In genomic region chr7:28077616-28078015, GRCh38 we compare ENCODE assay signal across 10 cellular contexts.
A peak's percentile ranks its signal among the peaks of the same experiment; 100 is the strongest.
DNase-seq lines count a peak whose midpoint lies in the region; ATAC-seq, FAIRE-seq and TF ChIP-seq lines count a peak whose summit lies in the region.
"Had no signal": no experiment of that assay in that cellular context is flagged by ENCODE, and none has a peak within 500 bp of the region (broad histone marks: within the 10 kb centered on the region; RNA-seq: fewer than 3 reads in every experiment).

No MANE protein-coding gene starts in this region.

- H3K9me3 Mint-ChIP-seq in nephron: no peaks in the 10 kb centered on the region
- no peaks in the 10 kb centered on the region for H3K9me3 Mint-ChIP-seq in activated CD4-positive, alpha-beta memory T cell treated with anti-CD3 and anti-CD28 coated beads, Interleukin-2, amount 10 ng/mL, durations not matched to agents 7 days and 5 days
- no peaks in the 10 kb centered on the region for H3K9me3 Mint-ChIP-seq in natural killer cell treated with Interleukin-12 subunit alpha and Interleukin-12 subunit beta and Interleukin-15 and Interleukin-18, amount 100 ng/mL, for 72 hours

- TF ChIP-seq CTCF in Loucy (conservative IDR thresholded peaks at IDR 0.05; ENCODE audit: low read length) (no peak), SK-N-SH (IDR thresholded peaks at IDR 0.05) (peak; percentile 10; the same call in 1 of the 2 replicates), nephron (IDR thresholded peaks at IDR 0.05; ENCODE audit: unreplicated experiment in 3 of 3) (no peak), kidney (IDR thresholded peaks at IDR 0.05; ENCODE audit: borderline replicate concordance, extremely low read depth, insufficient read depth) (no peak)

- H3K27me3 ChIP-seq in Loucy (ENCODE audit: insufficient read depth, low read length, poor library complexity, severe bottlenecking) (no peaks in the 10 kb centered on the region), SK-N-SH (ENCODE audit: insufficient read depth) (no peaks in the 10 kb centered on the region)

- no peak overlapping the region for H3K9ac ChIP-seq in Loucy (ENCODE audit: low read depth, low read length, poor library complexity, severe bottlenecking)
- no peak overlapping the region for H3K9ac ChIP-seq in SK-N-SH
- no peak overlapping the region for H3K9ac ChIP-seq in kidney (ENCODE audit: low read length in 2 of 2)

- H3K79me2 ChIP-seq in Loucy (ENCODE audit: insufficient read depth, low read length) (peaks cover 24% of the 10 kb centered on the region), SK-N-SH (ENCODE audit: insufficient read depth) (no peaks in the 10 kb centered on the region)

- peak overlapping the region in 2 of 3 experiments; percentile 7 for H3K27ac Mint-ChIP-seq in nephron
- H3K27ac Mint-ChIP-seq in activated CD4-positive, alpha-beta memory T cell treated with anti-CD3 and anti-CD28 coated beads, Interleukin-2, amount 10 ng/mL, durations not matched to agents 7 days and 5 days: no peak overlapping the region
- no peak overlapping the region for H3K27ac Mint-ChIP-seq in natural killer cell treated with Interleukin-12 subunit alpha and Interleukin-12 subunit beta and Interleukin-15 and Interleukin-18, amount 100 ng/mL, for 72 hours

- peaks cover 45% of the 10 kb centered on the region for H3K4me1 Mint-ChIP-seq in nephron
- H3K4me1 Mint-ChIP-seq in activated CD4-positive, alpha-beta memory T cell treated with anti-CD3 and anti-CD28 coated beads, Interleukin-2, amount 10 ng/mL, durations not matched to agents 7 days and 5 days: no peaks in the 10 kb centered on the region
- peaks cover 48 to 60% of the 10 kb centered on the region in 2 donors for H3K4me1 Mint-ChIP-seq in natural killer cell treated with Interleukin-12 subunit alpha and Interleukin-12 subunit beta and Interleukin-15 and Interleukin-18, amount 100 ng/mL, for 72 hours (ENCODE audit: low read depth in 2 of 2)

- intact Hi-C loops in kidney (cut with DNase I): no loop called here

- DNase-seq in SK-N-SH (no peak), kidney (no peak)
- no peak for DNase-seq in activated CD4-positive, alpha-beta memory T cell treated with anti-CD3 and anti-CD28 coated beads, Interleukin-2, amount 10 ng/mL, durations not matched to agents 7 days and 5 days
- no peak for DNase-seq in stimulated activated naive CD4-positive, alpha-beta T cell (lab: John Stamatoyannopoulos, UW)
- no peak for DNase-seq in natural killer cell treated with Interleukin-12 subunit alpha and Interleukin-12 subunit beta and Interleukin-15 and Interleukin-18, amount 100 ng/mL, for 72 hours (ENCODE audit: low spot score)
- DNase-seq: NCI-H446 treated with DMSO at 0.1 percent for 48 hours, Right ventricle myocardium superior had no signal

- no peaks in the 10 kb centered on the region for H4K20me1 ChIP-seq in Loucy (ENCODE audit: insufficient read depth, low read length, poor library complexity, severe bottlenecking)
- no peaks in the 10 kb centered on the region for H4K20me1 ChIP-seq in SK-N-SH (ENCODE audit: insufficient read depth)

- peak overlapping the region; percentile 69 to 96; a peak in 3 of 4 replicates for H3K27ac ChIP-seq in SK-N-SH (ENCODE audit: low read depth in 2 of 2, low read length in 1 of 2)
- H3K27ac ChIP-seq in kidney (ENCODE audit: low read depth in 2 of 2, low read length in 2 of 2): no peak overlapping the region
- H3K27ac ChIP-seq: SK-N-MC had no signal

- H3K9me2 ChIP-seq in Loucy (replicated peaks; ENCODE audit: low read depth, low read length): no peaks in the 10 kb centered on the region
- H3K9me2 ChIP-seq in SK-N-SH: no peaks in the 10 kb centered on the region

- H3K9me3 ChIP-seq in Loucy (ENCODE audit: insufficient read depth, low read depth, low read length): no peaks in the 10 kb centered on the region
- no peaks in the 10 kb centered on the region for H3K9me3 ChIP-seq in SK-N-SH
- no peaks in the 10 kb centered on the region for H3K9me3 ChIP-seq in kidney (ENCODE audit: control insufficient read depth in 1 of 2, low read length in 2 of 2)

- POLR2A ChIA-PET in SK-N-SH (lab: Yijun Ruan, JAX): no interaction called here
- POLR2A ChIA-PET in activated CD4-positive, alpha-beta memory T cell treated with anti-CD3 and anti-CD28 coated beads, Interleukin-2, amount 10 ng/mL, durations not matched to agents 7 days and 5 days (lab: Charles Lee): interaction anchor here (1.0 kb wide), 2 partner anchors 16 to 157 kb away, joined by 3 read pairs; no protein-coding TSS in a partner anchor

- H3K27me3 Mint-ChIP-seq in nephron (ENCODE audit: low read depth): no peaks in the 10 kb centered on the region
- no peaks in the 10 kb centered on the region for H3K27me3 Mint-ChIP-seq in activated CD4-positive, alpha-beta memory T cell treated with anti-CD3 and anti-CD28 coated beads, Interleukin-2, amount 10 ng/mL, durations not matched to agents 7 days and 5 days
- H3K27me3 Mint-ChIP-seq in natural killer cell treated with Interleukin-12 subunit alpha and Interleukin-12 subunit beta and Interleukin-15 and Interleukin-18, amount 100 ng/mL, for 72 hours: no peaks in the 10 kb centered on the region

- H3F3A ChIP-seq in Loucy (ENCODE audit: low read depth) (no peaks in the 10 kb centered on the region; the same call in 1 of the 2 replicates), SK-N-SH (replicated peaks; ENCODE audit: insufficient read depth) (peaks cover 22% of the 10 kb centered on the region)

- FAIRE-seq in kidney (lab: Jason Lieb, UNC): no peak

- no peak overlapping the region for H3K4me3 Mint-ChIP-seq in nephron
- no peak overlapping the region for H3K4me3 Mint-ChIP-seq in activated CD4-positive, alpha-beta memory T cell treated with anti-CD3 and anti-CD28 coated beads, Interleukin-2, amount 10 ng/mL, durations not matched to agents 7 days and 5 days
- no peak overlapping the region for H3K4me3 Mint-ChIP-seq in natural killer cell treated with Interleukin-12 subunit alpha and Interleukin-12 subunit beta and Interleukin-15 and Interleukin-18, amount 100 ng/mL, for 72 hours

- H3K4me2 ChIP-seq in Loucy (ENCODE audit: low read depth, low read length, poor library complexity, severe bottlenecking) (peak overlapping the region; percentile 5), SK-N-SH (peak overlapping the region; percentile 68)

- H2AFZ ChIP-seq in Loucy (ENCODE audit: low read length): no peak overlapping the region
- H2AFZ ChIP-seq in SK-N-SH (ENCODE audit: low read depth): no peak overlapping the region

- ATAC-seq in natural killer cell treated with Interleukin-12 subunit alpha and Interleukin-12 subunit beta and Interleukin-15 and Interleukin-18, amount 100 ng/mL, for 72 hours: no peak

- CTCF ChIA-PET in SK-N-SH (lab: Yijun Ruan, JAX): interaction anchor here (0.6 to 31.3 kb wide), 49 partner anchors 10 to 927 kb away, joined by 3 to 828 read pairs (median 4); partner anchors contain the start of gene HOXA13
- CTCF ChIA-PET in activated CD4-positive, alpha-beta memory T cell treated with anti-CD3 and anti-CD28 coated beads, Interleukin-2, amount 10 ng/mL, durations not matched to agents 7 days and 5 days (lab: Charles Lee): interaction anchor here (0.9 to 4.1 kb wide), 7 partner anchors 8 to 881 kb away, joined by 5 to 34 read pairs (median 8); no protein-coding TSS in a partner anchor

- no peak for TF ChIP-seq EP300 in SK-N-SH (IDR thresholded peaks at IDR 0.05; ENCODE audit: borderline replicate concordance in 1 of 2, low read depth in 1 of 2, low read length in 1 of 2)

- no peak overlapping the region for H3K4me3 ChIP-seq in Loucy (ENCODE audit: low read length, poor library complexity, severe bottlenecking)
- H3K4me3 ChIP-seq in SK-N-SH (ENCODE audit: low read depth in 2 of 2, low read length in 1 of 2): 0 out of 4 replicates have a peak overlapping the region, but pooled peaks of 1 of the 2 experiments have one; percentile 41
- H3K4me3 ChIP-seq in kidney (ENCODE audit: low read length in 2 of 2): no peak overlapping the region
- H3K4me3 ChIP-seq: SK-N-MC had no signal

- H3K4me1 ChIP-seq in Loucy (ENCODE audit: insufficient read depth, low read length, poor library complexity, severe bottlenecking) (peaks cover 44% of the 10 kb centered on the region), SK-N-SH (ENCODE audit: control insufficient read depth in 1 of 2, insufficient read depth in 2 of 2, low read depth in 1 of 2, low read length in 1 of 2) (peaks cover 13 to 39% of the 10 kb centered on the region in 2 experiments), kidney (ENCODE audit: control insufficient read depth in 1 of 2, insufficient read depth in 1 of 2, low read depth in 1 of 2, low read length in 2 of 2) (no peaks in the 10 kb centered on the region)

- H3K36me3 Mint-ChIP-seq in nephron (ENCODE audit: low read depth): no peaks in the 10 kb centered on the region
- H3K36me3 Mint-ChIP-seq in activated CD4-positive, alpha-beta memory T cell treated with anti-CD3 and anti-CD28 coated beads, Interleukin-2, amount 10 ng/mL, durations not matched to agents 7 days and 5 days (ENCODE audit: low read depth): no peaks in the 10 kb centered on the region
- H3K36me3 Mint-ChIP-seq in natural killer cell treated with Interleukin-12 subunit alpha and Interleukin-12 subunit beta and Interleukin-15 and Interleukin-18, amount 100 ng/mL, for 72 hours: no peaks in the 10 kb centered on the region

- no peak for TF ChIP-seq RAD21 in SK-N-SH (IDR thresholded peaks at IDR 0.05; ENCODE audit: low read length)

- H3K36me3 ChIP-seq in Loucy (ENCODE audit: insufficient read depth, low read length) (no peaks in the 10 kb centered on the region), SK-N-SH (replicated peaks in 1 of 2; ENCODE audit: control insufficient read depth in 1 of 2, insufficient read depth in 2 of 2, low read length in 1 of 2) (no peaks in the 10 kb centered on the region), kidney (ENCODE audit: control insufficient read depth in 1 of 2, insufficient read depth in 2 of 2, low read length in 2 of 2) (no peaks in the 10 kb centered on the region)

- 93% methylated on average over 2 of the region's 2 CpGs for WGBS in SK-N-SH (ENCODE audit: low lambda C conversion rate)

TF ChIP-seq in SK-N-SH, 30 proteins besides CTCF, POLR2A, EP300 and RAD21:
- TF ChIP-seq TEAD4 (IDR thresholded peaks at IDR 0.05; ENCODE audit: borderline replicate concordance, insufficient read depth) (no peak), USF1 (IDR thresholded peaks at IDR 0.05; ENCODE audit: borderline replicate concordance, low read depth) (no peak), RXRA (IDR thresholded peaks at IDR 0.05; ENCODE audit: borderline replicate concordance, low read depth) (no peak), MXI1 (IDR thresholded peaks at IDR 0.05; ENCODE audit: low read depth, low read length) (no peak), MAX (IDR thresholded peaks at IDR 0.05; ENCODE audit: low read depth) (no peak)

Comparison
In these comparisons a context has a peak if more than half of its experiments do, and no peak if none do; other contexts are left out.
1. H3K27ac ChIP-seq: peak in SK-N-SH (2 of 2); none in kidney (0 of 2).
2. H3K27ac Mint-ChIP-seq: peak in nephron (2 of 3); none in activated CD4-positive, alpha-beta memory T cell treated with anti-CD3 and anti-CD28 coated beads, Interleukin-2, amount 10 ng/mL, durations not matched to agents 7 days and 5 days (single experiment) and natural killer cell treated with Interleukin-12 subunit alpha and Interleukin-12 subunit beta and Interleukin-15 and Interleukin-18, amount 100 ng/mL, for 72 hours (0 of 2).